8 cellular contexts compared by ENCODE assay signal in the genomic region with DNA sequence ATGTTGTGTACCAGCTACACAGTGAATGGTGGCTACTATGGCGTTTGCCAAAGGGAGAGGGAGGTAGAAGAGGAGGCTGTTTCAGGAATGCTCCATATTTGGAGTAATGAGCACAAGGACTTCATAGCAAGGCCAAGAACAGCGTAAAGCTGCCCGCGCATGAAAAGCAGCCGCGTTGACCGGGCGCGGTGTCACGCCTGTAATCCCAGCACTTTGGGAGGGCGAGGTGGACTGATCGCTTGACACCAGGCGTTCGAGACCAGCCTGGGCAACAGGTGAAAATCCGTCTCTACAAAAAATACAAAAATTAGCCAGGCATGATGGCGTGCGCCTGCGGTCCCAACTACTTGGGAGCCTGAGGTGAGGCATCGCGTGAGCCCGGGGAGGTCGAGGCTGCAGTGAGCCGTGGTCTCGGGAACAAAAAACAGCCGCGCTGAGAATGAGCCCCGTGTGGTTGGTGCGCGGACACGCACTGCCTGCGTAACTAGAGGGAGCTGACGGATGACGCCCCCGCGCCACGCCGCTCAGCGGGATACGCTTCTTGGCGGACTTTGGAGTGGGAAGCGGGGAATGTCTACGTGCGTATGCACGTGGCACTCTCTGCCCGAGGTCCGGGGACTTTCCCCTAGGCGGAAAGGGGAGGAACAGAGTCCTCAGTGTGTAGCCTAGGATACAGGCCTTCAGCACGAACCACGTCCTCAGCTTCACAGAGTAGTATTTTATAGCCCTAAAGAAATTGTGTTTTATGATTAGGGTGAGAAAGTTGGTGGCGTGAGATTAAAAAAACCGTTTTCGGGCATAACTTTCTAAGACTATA. TPM values are rescaled to one million over a fixed set of nuclear protein-coding genes. Genes with fewer than 3 reads are reported as not detected.
DNase-seq lines count a peak whose midpoint lies in the region; ATAC-seq, FAIRE-seq and TF ChIP-seq lines count a peak whose summit lies in the region.

TSS of gene RMRP (minus strand) at position 693 of the 817 bp plus-strand sequence.

- peak within 1 kb of the TSS; percentile 10 for H2BK15ac ChIP-seq in H1 (ENCODE audit: low read length)

- peak within 1 kb of the TSS; percentile 97 to 100 (median 99) for H3K27ac Mint-ChIP-seq in CD8-positive, alpha-beta memory T cell
- peak within 1 kb of the TSS; percentile 100 for H3K27ac Mint-ChIP-seq in memory B cell

- H3K79me2 ChIP-seq in H1 (ENCODE audit: control insufficient read depth in 1 of 2, insufficient read depth in 2 of 2, low read length in 2 of 2): no peaks in the 10 kb centered on the region

- peak within 1 kb of the TSS; percentile 84 to 97 (median 92) for H3K4me3 Mint-ChIP-seq in CD8-positive, alpha-beta memory T cell
- peak within 1 kb of the TSS; percentile 90 for H3K4me3 Mint-ChIP-seq in memory B cell

- 3% methylated on average over 49 of the region's 52 CpGs; no CpG with 5 or more reads in 1 of the 2 experiments for WGBS in H1 (ENCODE audit: extremely low coverage in 1 of 2, insufficient coverage in 1 of 2, insufficient read length in 1 of 2, insufficient replicate concordance in 2 of 2, low coverage in 1 of 2, low lambda C conversion rate in 2 of 2, missing lambda C conversion rate in 1 of 2), 2 experiments

- TF ChIP-seq CTCF in H1 (IDR thresholded peaks at IDR 0.05; ENCODE audit: control extremely low read depth in 1 of 3, insufficient read depth in 1 of 3, low read depth in 1 of 3, low read length in 3 of 3): peak in 2 of 3 experiments; percentile 4 to 8; a peak in 1 of 4 replicates

- peak within 1 kb of the TSS; percentile 94; the same call in 1 of the 2 replicates for H2BK5ac ChIP-seq in H1 (ENCODE audit: low read depth, low read length)

- peaks cover 4 to 9% of the 10 kb centered on the region in 2 donors for H3K27me3 Mint-ChIP-seq in CD8-positive, alpha-beta memory T cell
- no peaks in the 10 kb centered on the region for H3K27me3 Mint-ChIP-seq in memory B cell

- ATAC-seq in GM21360 (IDR thresholded peaks at IDR 0.05; ENCODE audit: unreplicated experiment): peak; percentile 86
- ATAC-seq in memory B cell (ENCODE audit: low read depth): peak; percentile 77

- TF ChIP-seq EP300 in H1 (IDR thresholded peaks at IDR 0.05; ENCODE audit: borderline replicate concordance in 1 of 2, low read depth in 2 of 2, low read length in 2 of 2): peak in 1 of 2 experiments; percentile 91; a peak in 1 of 3 replicates

- peak; percentile 76 to 94 (median 91) for DNase-seq in CD8-positive, alpha-beta memory T cell
- peak; percentile 99 for DNase-seq in HT1080 (ENCODE audit: low read depth)
- DNase-seq in NOMO-1 treated with DMSO at 0.1 percent for 48 hours (lab: John Stamatoyannopoulos, UW; ENCODE audit: unreplicated experiment): peak; percentile 100
- DNase-seq in activated CD8-positive, alpha-beta memory T cell treated with anti-CD3 and anti-CD28 coated beads for 48 hours (ENCODE audit: low read depth in 2 of 3, low spot score in 2 of 3): peak; percentile 79 to 92 (median 84)
- DNase-seq in H1 (ENCODE audit: low read depth in 1 of 2, low spot score in 2 of 2): peak; percentile 96 to 98
- DNase-seq in memory B cell (ENCODE audit: low spot score in 2 of 2): peak; percentile 84 to 87
- peak; percentile 89 for DNase-seq in stimulated activated CD8-positive, alpha-beta memory T cell treated with anti-CD3 and anti-CD28 coated beads, Interleukin-12 subunit alpha, Interleukin-12 subunit beta, amount 100 ng/mL, for 24 hours (ENCODE audit: extremely low read depth)

- peak in 1 of 2 experiments; percentile 32; a peak in 2 of 3 replicates for TF ChIP-seq POLR2A in H1 (IDR thresholded peaks at IDR 0.05; ENCODE audit: control extremely low read depth in 1 of 2, low read depth in 2 of 2, low read length in 2 of 2)

- peaks cover 60 to 78% (median 71%) of the 10 kb centered on the region in 3 donors for H3K4me1 Mint-ChIP-seq in CD8-positive, alpha-beta memory T cell
- H3K4me1 Mint-ChIP-seq in memory B cell: peaks cover 37% of the 10 kb centered on the region

- H3K36me3 ChIP-seq in CD8-positive, alpha-beta memory T cell (ENCODE audit: insufficient read depth, low read length): peaks cover 10% of the 10 kb centered on the region
- peaks cover 6 to 22% (median 9%) of the 10 kb centered on the region in 4 experiments for H3K36me3 ChIP-seq in H1 (ENCODE audit: control insufficient read depth in 2 of 4, insufficient read depth in 4 of 4, low read length in 3 of 4)

- H3K9me3 ChIP-seq in CD8-positive, alpha-beta memory T cell (ENCODE audit: low read length): no peaks in the 10 kb centered on the region
- no peaks in the 10 kb centered on the region for H3K9me3 ChIP-seq in H1 (ENCODE audit: insufficient read depth in 2 of 2, low read depth in 1 of 2, low read length in 1 of 2)

- no peaks in the 10 kb centered on the region for H3K27me3 ChIP-seq in CD8-positive, alpha-beta memory T cell (ENCODE audit: insufficient read depth, low read length, poor library complexity, severe bottlenecking)
- peaks cover 0 to 7% (median 0%) of the 10 kb centered on the region in 4 experiments; a peak in 1 of 7 replicates for H3K27me3 ChIP-seq in H1 (replicated peaks in 1 of 4; ENCODE audit: control insufficient read depth in 3 of 4, extremely low read depth in 1 of 4, insufficient read depth in 3 of 4, low read length in 3 of 4)

- peak within 1 kb of the TSS; percentile 77 to 92 for H3K4me2 ChIP-seq in H1 (ENCODE audit: insufficient read depth in 1 of 2, low read depth in 2 of 2, low read length in 2 of 2)

- no peak within 1 kb of the TSS for H2AK5ac ChIP-seq in H1 (ENCODE audit: low read depth, low read length)

- H3K14ac ChIP-seq in H1 (ENCODE audit: insufficient read length): no peak within 1 kb of the TSS

- H4K91ac ChIP-seq in H1 (replicated peaks; ENCODE audit: insufficient read length, low read length): peak within 1 kb of the TSS; percentile 77

- POLR2A ChIA-PET in CD8-positive, alpha-beta memory T cell (lab: Charles Lee): interaction anchor here (0.6 to 5.1 kb wide), 13 partner anchors 11 to 74 kb away, joined by 3 to 53 read pairs (median 6); partner anchors contain the start of genes CREB3, TESK1 and TLN1
- POLR2A ChIA-PET in H1 (lab: Charles Lee; ENCODE audit: partially characterized antibody): interaction anchor here (0.8 to 7.9 kb wide), 25 partner anchors 9 to 585 kb away, joined by 3 to 84 read pairs (median 4); partner anchors contain the start of genes CA9, CREB3, STOML2 and TLN1

- H3K56ac ChIP-seq in H1 (replicated peaks; ENCODE audit: insufficient read length, low read depth, low read length): peak within 1 kb of the TSS; percentile 92

- H3K9ac ChIP-seq in H1 (replicated peaks in 1 of 4; ENCODE audit: extremely low read depth in 1 of 4, low read depth in 3 of 4, low read length in 3 of 4): peak within 1 kb of the TSS; percentile 65 to 90 (median 82)

- no peak within 1 kb of the TSS for H3K23ac ChIP-seq in H1 (ENCODE audit: insufficient read length)

- H3K27ac ChIP-seq in CD8-positive, alpha-beta memory T cell (ENCODE audit: low read depth, low read length): peak within 1 kb of the TSS; percentile 99
- peak within 1 kb of the TSS; percentile 99 for H3K27ac ChIP-seq in H1 (ENCODE audit: low read depth, low read length)

- H2AFZ ChIP-seq in H1 (ENCODE audit: low read length): peak within 1 kb of the TSS; percentile 96

- CTCF ChIA-PET in CD8-positive, alpha-beta memory T cell (lab: Charles Lee): interaction anchor here (0.9 to 10.0 kb wide), 29 partner anchors 9 to 554 kb away, joined by 3 to 162 read pairs (median 7); partner anchors contain the start of genes ARHGEF39, CD72, CREB3 and GBA2
- CTCF ChIA-PET in H1 (lab: Charles Lee; ENCODE audit: partially characterized antibody): interaction anchor here (0.6 to 15.9 kb wide), 30 partner anchors 8 to 497 kb away, joined by 3 to 347 read pairs (median 4); partner anchors contain the start of genes CA9, CREB3, HRCT1 and SIT1

- H2BK120ac ChIP-seq in H1 (replicated peaks; ENCODE audit: low read depth, low read length): no peak within 1 kb of the TSS

- TF ChIP-seq RAD21 in H1 (IDR thresholded peaks at IDR 0.05 in 1 of 2, conservative IDR thresholded peaks at IDR 0.05 in 1 of 2; ENCODE audit: low read depth in 2 of 2, low read length in 2 of 2): peak in 1 of 2 experiments; percentile 7; a peak in 2 of 4 replicates

- peak within 1 kb of the TSS; percentile 57 for H3K4ac ChIP-seq in H1 (replicated peaks; ENCODE audit: insufficient read length, low read depth, low read length)

- peaks cover 59% of the 10 kb centered on the region for H3K4me1 ChIP-seq in CD8-positive, alpha-beta memory T cell (ENCODE audit: insufficient read depth, low read length)
- H3K4me1 ChIP-seq in H1 (replicated peaks in 1 of 4; ENCODE audit: control insufficient read depth in 3 of 4, insufficient read depth in 4 of 4, low read length in 3 of 4): peaks cover 0 to 2% (median 0%) of the 10 kb centered on the region in 4 experiments; a peak in 4 of 7 replicates

- peaks cover 10% of the 10 kb centered on the region for H3K23me2 ChIP-seq in H1 (ENCODE audit: low read depth, low read length)

- H3K36me3 Mint-ChIP-seq in CD8-positive, alpha-beta memory T cell: peaks cover 11 to 29% (median 13%) of the 10 kb centered on the region in 3 donors
- H3K36me3 Mint-ChIP-seq in memory B cell: peaks cover 7% of the 10 kb centered on the region

- peak; percentile 90 for FAIRE-seq in H1 (lab: Jason Lieb, UNC)

- no peak within 1 kb of the TSS for H2BK20ac ChIP-seq in H1 (ENCODE audit: low read length)

- H3K9me3 Mint-ChIP-seq in CD8-positive, alpha-beta memory T cell: peaks cover 0 to 6% (median 4%) of the 10 kb centered on the region in 5 donors
- H3K9me3 Mint-ChIP-seq in memory B cell: no peaks in the 10 kb centered on the region

- peak within 1 kb of the TSS; percentile 96 for H4K8ac ChIP-seq in H1 (ENCODE audit: extremely low read depth, insufficient read depth, low read length)

- H3K4me3 ChIP-seq in CD8-positive, alpha-beta memory T cell (ENCODE audit: low read length): peak within 1 kb of the TSS; percentile 90
- peak within 1 kb of the TSS; percentile 70 to 92 (median 86) for H3K4me3 ChIP-seq in H1 (ENCODE audit: extremely low read depth in 1 of 4, insufficient read depth in 2 of 4, low read depth in 3 of 4, low read length in 4 of 4)

- peak within 1 kb of the TSS; percentile 23 for H2BK12ac ChIP-seq in H1 (ENCODE audit: low read depth, low read length)

- H3K79me1 ChIP-seq in H1 (ENCODE audit: low read depth, low read length): peaks cover 2% of the 10 kb centered on the region; the same call in 1 of the 2 replicates

- peak within 1 kb of the TSS; percentile 96 for H4K5ac ChIP-seq in H1 (ENCODE audit: insufficient read length, low read depth, low read length)

- peak within 1 kb of the TSS; percentile 97 for H3K18ac ChIP-seq in H1 (ENCODE audit: extremely low read depth, low read length)

- H4K20me1 ChIP-seq in H1 (replicated peaks in 1 of 2; ENCODE audit: control insufficient read depth in 1 of 2, insufficient read depth in 2 of 2, low read length in 2 of 2): peaks cover 2 to 6% of the 10 kb centered on the region in 2 experiments

RNA-seq across cellular contexts. Expression of gene RMRP, which starts in this region (rescaled TPM):
- over 10,000 TPM in 1 of 2 experiments, 1,000 to 10,000 TPM in 1; 7,718 to 11,549 TPM for total RNA-seq in CD8-positive, alpha-beta memory T cell
- not detected for polyA plus RNA-seq in CD8-positive, alpha-beta memory T cell
- 6,816 and 22,210 TPM in 2 replicates for total RNA-seq in HT1080 (2014; rRNA removed; shearing (Covaris generic))
- polyA plus RNA-seq in HT1080 (2015; cell fraction: cytosol; rRNA removed): not detected in 2 replicates
- polyA plus RNA-seq in HT1080 (2015; cell fraction: nucleus; rRNA removed): not detected in 2 replicates
- total RNA-seq in H1 (2021; fragmentation: NEBNext Ultra II Directional; extraction: Animal tissue kit (Norgen Biotek cat#: 25700)): 14,987 and 16,528 TPM in 2 replicates
- polyA plus RNA-seq in H1 (2011; rRNA removed): 105 and 169 TPM in 2 replicates
- 147 TPM for polyA plus RNA-seq in H1 (2011; cell fraction: cytosol; rRNA removed)
- polyA plus RNA-seq in H1 (2011; cell fraction: nucleus; rRNA removed): 8,272 TPM
- polyA plus RNA-seq in H1 (2012, experiment 1 of 2): 41.1 to 222 TPM (median 149 TPM) in 4 replicates
- polyA plus RNA-seq in H1 (2012, experiment 2 of 2): 95.4 TPM
- not detected for polyA plus RNA-seq in H1 (2013, experiment 1 of 2)
- not detected for polyA plus RNA-seq in H1 (2013, experiment 2 of 2)
- 22,686 and 26,507 TPM in 2 replicates for polyA minus RNA-seq in H1 (2011; rRNA and poly(A)+ RNA removed)
- polyA minus RNA-seq in H1 (2011; cell fraction: cytosol; rRNA and poly(A)+ RNA removed): 25,731 TPM
- polyA minus RNA-seq in H1 (2011; cell fraction: nucleus; rRNA and poly(A)+ RNA removed): 138,882 TPM

Comparison
In these comparisons a context has a peak if more than half of its experiments do, and no peak if none do; other contexts are left out.
1. Peak in every context shown above with its lines: DNase-seq, ATAC-seq, H3K4me3 ChIP-seq and H3K27ac ChIP-seq.